19 cellular contexts compared by ENCODE assay signal in genomic region chr1:94912263-94912986, GRCh38. TPM values are rescaled to one million over a fixed set of nuclear protein-coding genes. Genes with fewer than 3 reads are reported as not detected.
DNase-seq lines count a peak whose midpoint lies in the region; ATAC-seq and TF ChIP-seq lines count a peak whose summit lies in the region.
"Had no signal": no experiment of that assay in that cellular context is flagged by ENCODE, and none has a peak within 500 bp of the region (broad histone marks: within the 10 kb centered on the region; RNA-seq: fewer than 3 reads in every experiment).

No MANE protein-coding gene starts in this region.

- H3K4me3 ChIP-seq in cardiac muscle cell (no peak overlapping the region), esophagus muscularis mucosa (no peak overlapping the region), uterus (no peak overlapping the region)

- no peaks in the 10 kb centered on the region for H3K27me3 Mint-ChIP-seq in osteocyte (ENCODE audit: unreplicated experiment)
- no peaks in the 10 kb centered on the region for H3K27me3 Mint-ChIP-seq in activated CD8-positive, alpha-beta T cell treated with anti-CD3 and anti-CD28 coated beads, Interleukin-2, amount 10 ng/mL, durations not matched to agents 7 days and 5 days (ENCODE audit: low read depth)
- H3K27me3 Mint-ChIP-seq: activated CD8-positive, alpha-beta T cell treated with anti-CD3 and anti-CD28 coated beads for 36 hours had no signal

- H3K27me3 ChIP-seq in cardiac muscle cell = no peaks in the 10 kb centered on the region
- no peaks in the 10 kb centered on the region for H3K27me3 ChIP-seq in esophagus muscularis mucosa
- H3K27me3 ChIP-seq in uterus = no peaks in the 10 kb centered on the region

- no peak for DNase-seq in cardiac muscle cell (ENCODE audit: low read depth in 1 of 2, low spot score in 1 of 2)
- DNase-seq in Right ventricle myocardium inferior (ENCODE audit: missing footprints) = no peak
- no peak for DNase-seq in esophagus muscularis mucosa (ENCODE audit: extremely low spot score)
- no peak for DNase-seq in osteocyte (ENCODE audit: extremely low spot score, unreplicated experiment)
- DNase-seq in uterus = no peak
- no peak for DNase-seq in NCI-H2029 treated with DMSO at 0.1 percent for 48 hours (lab: John Stamatoyannopoulos, UW)
- DNase-seq in stimulated activated naive CD4-positive, alpha-beta T cell treated with Interleukin-2 at 50 U/mL for 16 hours (lab: John Stamatoyannopoulos, UW) = no peak
- no peak for DNase-seq in activated CD8-positive, alpha-beta T cell treated with anti-CD3 and anti-CD28 coated beads, Interleukin-2, amount 10 ng/mL, durations not matched to agents 7 days and 5 days
- DNase-seq: activated CD4-positive, CD25-positive, alpha-beta regulatory T cell; activated CD8-positive, alpha-beta T cell treated with anti-CD3 and anti-CD28 coated beads for 36 hours; activated naive CD4-positive, alpha-beta T cell treated with anti-CD3 and anti-CD28 coated beads for 36 hours; activated T-cell treated with anti-CD3 and anti-CD28 coated beads, Interleukin-2, amount 50 U/mL, for 24 hours; anterior cingulate cortex; endodermal cell; naive thymus-derived CD4-positive, alpha-beta T cell; NCI-H1436 treated with DMSO at 0.1 percent for 48 hours; NCI-H748 treated with DMSO at 0.1 percent for 48 hours; OCI-M1; stimulated activated naive B cell treated with anti-CD40 and anti-IgM and Interleukin-4, amounts not matched to agents 10 μg/mL and 1 μg/mL and 100 μg/mL, for 72 hours had no signal

- H3K27ac ChIP-seq in cardiac muscle cell = peak overlapping the region; percentile 5
- H3K27ac ChIP-seq in esophagus muscularis mucosa (replicated peaks in 1 of 4) = peak overlapping the region in 3 of 4 donors; percentile 20 to 59 (median 58)
- peak overlapping the region; percentile 33 to 53 for H3K27ac ChIP-seq in uterus

- H3K27ac Mint-ChIP-seq in osteocyte (ENCODE audit: unreplicated experiment) = peak overlapping the region; percentile 15
- no peak overlapping the region for H3K27ac Mint-ChIP-seq in activated CD8-positive, alpha-beta T cell treated with anti-CD3 and anti-CD28 coated beads, Interleukin-2, amount 10 ng/mL, durations not matched to agents 7 days and 5 days
- H3K27ac Mint-ChIP-seq: activated CD8-positive, alpha-beta T cell treated with anti-CD3 and anti-CD28 coated beads for 36 hours; activated naive CD4-positive, alpha-beta T cell treated with anti-CD3 and anti-CD28 coated beads for 36 hours; activated T-cell treated with anti-CD3 and anti-CD28 coated beads, Interleukin-2, amount 50 U/mL, for 24 hours; endodermal cell; naive thymus-derived CD4-positive, alpha-beta T cell; stimulated activated naive B cell treated with anti-CD40 and anti-IgM and Interleukin-4, amounts not matched to agents 10 μg/mL and 1 μg/mL and 100 μg/mL, for 72 hours had no signal

- POLR2A ChIA-PET in activated CD8-positive, alpha-beta T cell treated with anti-CD3 and anti-CD28 coated beads, Interleukin-2, amount 10 ng/mL, durations not matched to agents 7 days and 5 days (lab: Charles Lee) = no interaction called here

- H3K36me3 Mint-ChIP-seq in osteocyte (ENCODE audit: unreplicated experiment) = peaks cover 14% of the 10 kb centered on the region
- H3K36me3 Mint-ChIP-seq in activated CD8-positive, alpha-beta T cell treated with anti-CD3 and anti-CD28 coated beads, Interleukin-2, amount 10 ng/mL, durations not matched to agents 7 days and 5 days (ENCODE audit: low read depth) = no peaks in the 10 kb centered on the region

- intact Hi-C loops in Right ventricle myocardium inferior (cut with DNase I) (no loop called here), esophagus muscularis mucosa (cut with DNase I) (no loop called here), uterus (cut with DNase I; ENCODE audit: low total_unique reads) (no loop called here)

- WGBS in esophagus muscularis mucosa = 52% methylated on average over 8 of the region's 8 CpGs

- no peak for ATAC-seq in Right ventricle myocardium inferior
- ATAC-seq in activated CD8-positive, alpha-beta T cell treated with anti-CD3 and anti-CD28 coated beads, Interleukin-2, amount 10 ng/mL, durations not matched to agents 7 days and 5 days = no peak
- ATAC-seq: activated CD8-positive, alpha-beta T cell treated with anti-CD3 and anti-CD28 coated beads for 36 hours; naive thymus-derived CD4-positive, alpha-beta T cell; stimulated activated naive B cell treated with anti-CD40 and anti-IgM and Interleukin-4, amounts not matched to agents 10 μg/mL and 1 μg/mL and 100 μg/mL, for 72 hours had no signal

- no peaks in the 10 kb centered on the region for H3K9me3 ChIP-seq in cardiac muscle cell (ENCODE audit: low read depth)
- H3K9me3 ChIP-seq in esophagus muscularis mucosa = no peaks in the 10 kb centered on the region
- H3K9me3 ChIP-seq in uterus = no peaks in the 10 kb centered on the region

- TF ChIP-seq CTCF in cardiac muscle cell (IDR thresholded peaks at IDR 0.05; ENCODE audit: low read depth, low read length) = no peak
- TF ChIP-seq CTCF in esophagus muscularis mucosa (IDR thresholded peaks at IDR 0.05) = no peak
- TF ChIP-seq CTCF in osteocyte (IDR thresholded peaks at IDR 0.05) = no peak
- no peak for TF ChIP-seq CTCF in uterus (IDR thresholded peaks at IDR 0.05)

- no peak for TF ChIP-seq EP300 in esophagus muscularis mucosa (IDR thresholded peaks at IDR 0.05)

- H3K9me3 Mint-ChIP-seq in osteocyte (ENCODE audit: unreplicated experiment) = no peaks in the 10 kb centered on the region
- H3K9me3 Mint-ChIP-seq in activated CD8-positive, alpha-beta T cell treated with anti-CD3 and anti-CD28 coated beads, Interleukin-2, amount 10 ng/mL, durations not matched to agents 7 days and 5 days (ENCODE audit: insufficient read depth) = no peaks in the 10 kb centered on the region
- H3K9me3 Mint-ChIP-seq: activated CD8-positive, alpha-beta T cell treated with anti-CD3 and anti-CD28 coated beads for 36 hours; activated naive CD4-positive, alpha-beta T cell treated with anti-CD3 and anti-CD28 coated beads for 36 hours; activated T-cell treated with anti-CD3 and anti-CD28 coated beads, Interleukin-2, amount 50 U/mL, for 24 hours; endodermal cell; stimulated activated naive B cell treated with anti-CD40 and anti-IgM and Interleukin-4, amounts not matched to agents 10 μg/mL and 1 μg/mL and 100 μg/mL, for 72 hours had no signal

- peaks cover 61% of the 10 kb centered on the region for H3K4me1 Mint-ChIP-seq in osteocyte (ENCODE audit: unreplicated experiment)
- H3K4me1 Mint-ChIP-seq in activated CD8-positive, alpha-beta T cell treated with anti-CD3 and anti-CD28 coated beads, Interleukin-2, amount 10 ng/mL, durations not matched to agents 7 days and 5 days (ENCODE audit: low read depth) = no peaks in the 10 kb centered on the region

- no peak overlapping the region for H3K4me3 Mint-ChIP-seq in osteocyte (ENCODE audit: unreplicated experiment)
- no peak overlapping the region for H3K4me3 Mint-ChIP-seq in activated CD8-positive, alpha-beta T cell treated with anti-CD3 and anti-CD28 coated beads, Interleukin-2, amount 10 ng/mL, durations not matched to agents 7 days and 5 days
- H3K4me3 Mint-ChIP-seq: activated CD8-positive, alpha-beta T cell treated with anti-CD3 and anti-CD28 coated beads for 36 hours; activated naive CD4-positive, alpha-beta T cell treated with anti-CD3 and anti-CD28 coated beads for 36 hours; activated T-cell treated with anti-CD3 and anti-CD28 coated beads, Interleukin-2, amount 50 U/mL, for 24 hours; endodermal cell; naive thymus-derived CD4-positive, alpha-beta T cell; stimulated activated naive B cell treated with anti-CD40 and anti-IgM and Interleukin-4, amounts not matched to agents 10 μg/mL and 1 μg/mL and 100 μg/mL, for 72 hours had no signal

- H3K36me3 ChIP-seq in cardiac muscle cell (no peaks in the 10 kb centered on the region), esophagus muscularis mucosa (no peaks in the 10 kb centered on the region), uterus (no peaks in the 10 kb centered on the region)

- TF ChIP-seq POLR2A in esophagus muscularis mucosa (IDR thresholded peaks at IDR 0.05; ENCODE audit: low read depth) (no peak), uterus (IDR thresholded peaks at IDR 0.05) (no peak)

- CTCF ChIA-PET in activated CD8-positive, alpha-beta T cell treated with anti-CD3 and anti-CD28 coated beads, Interleukin-2, amount 10 ng/mL, durations not matched to agents 7 days and 5 days (lab: Charles Lee) = interaction anchor here (0.9 kb wide), 1 partner anchor 58 kb away, joined by 3 read pairs; no protein-coding TSS in a partner anchor

- H3K4me1 ChIP-seq in cardiac muscle cell (ENCODE audit: low read depth) = peaks cover 4% of the 10 kb centered on the region
- H3K4me1 ChIP-seq in esophagus muscularis mucosa = peaks cover 34 to 97% (median 96%) of the 10 kb centered on the region in 4 donors
- H3K4me1 ChIP-seq in uterus = peaks cover 0 to 12% of the 10 kb centered on the region in 2 donors

RNA-seq across cellular contexts. Expression of gene CNN3, which starts 14.5 kb away (rescaled TPM):
- total RNA-seq in cardiac muscle cell (101 and 108 TPM in 2 replicates), Right ventricle myocardium inferior (57.0 TPM), esophagus muscularis mucosa (100 to 1,000 TPM; 140 to 268 (median 194) TPM), osteocyte (223 and 238 TPM in 2 replicates), uterus (100 to 1,000 TPM; 334 to 604 (median 452) TPM)
- 135 and 156 TPM in 2 replicates for polyA plus RNA-seq in cardiac muscle cell
- 1 to 10 TPM; 6.1 to 7.2 TPM for total RNA-seq in activated CD8-positive, alpha-beta T cell treated with anti-CD3 and anti-CD28 coated beads, Interleukin-2, amount 10 ng/mL, durations not matched to agents 7 days and 5 days

Comparison
In these comparisons a context has a peak if more than half of its experiments do, and no peak if none do; other contexts are left out.
1. H3K27ac ChIP-seq: peak in every context shown above with its lines; median percentile 58 in esophagus muscularis mucosa; 43 in uterus; 5 in cardiac muscle cell.